ENCODE assay signal across 30 cellular contexts in genomic region chr18:36386150-36386920, GRCh38.
DNase-seq lines count a peak whose midpoint lies in the region; ATAC-seq and TF ChIP-seq lines count a peak whose summit lies in the region.
"Had no signal": no experiment of that assay in that cellular context is flagged by ENCODE, and none has a peak within 500 bp of the region (broad histone marks: within the 10 kb centered on the region; RNA-seq: fewer than 3 reads in every experiment).

No MANE protein-coding gene starts in this region.

- no peaks in the 10 kb centered on the region for H3K9me3 Mint-ChIP-seq in chondrocyte (ENCODE audit: low read depth)
- H3K9me3 Mint-ChIP-seq: activated T-helper 2 cell treated with anti-CD3 and anti-CD28 coated beads, Interferon-gamma antibody, Interleukin-2, Interleukin-4, amounts not matched to agents 10 μg/mL and 5 μg/mL and 100 μg/mL, durations not matched to agents 14 hours and 24 hours and 36 hours; CD4-positive, alpha-beta T cell; GM23338; HFFc6 had no signal

- H3K27ac Mint-ChIP-seq in chondrocyte (ENCODE audit: unreplicated experiment) = peak overlapping the region; percentile 53
- H3K27ac Mint-ChIP-seq: activated CD4-positive, alpha-beta T cell treated with anti-CD3 and anti-CD28 coated beads for 36 hours; activated T-helper 2 cell treated with anti-CD3 and anti-CD28 coated beads, Interferon-gamma antibody, Interleukin-2, Interleukin-4, amounts not matched to agents 10 μg/mL and 5 μg/mL and 100 μg/mL, durations not matched to agents 14 hours and 24 hours and 36 hours; CD4-positive, alpha-beta T cell; GM23338; HFFc6; IgD-negative memory B cell had no signal

- H3K4me1 ChIP-seq in right cardiac atrium (ENCODE audit: control insufficient read depth, insufficient read depth, low read length) (peaks cover 9% of the 10 kb centered on the region), right lobe of liver (no peaks in the 10 kb centered on the region)
- H3K4me1 ChIP-seq: body of pancreas, spleen had no signal

- TF ChIP-seq CTCF in chondrocyte (IDR thresholded peaks at IDR 0.05) (no peak), right lobe of liver (IDR thresholded peaks at IDR 0.05) (no peak)

- H3K27me3 ChIP-seq in right cardiac atrium (ENCODE audit: control insufficient read depth, insufficient read depth) (no peaks in the 10 kb centered on the region), right lobe of liver (no peaks in the 10 kb centered on the region)
- H3K27me3 ChIP-seq: body of pancreas, ovary had no signal

- intact Hi-C loops in right cardiac atrium (cut with DNase I) (no loop called here), Right ventricle myocardium superior (cut with DNase I) (no loop called here), right lobe of liver (cut with DNase I) (no loop called here)

- H3K4me1 Mint-ChIP-seq in chondrocyte (ENCODE audit: low read depth) = peaks cover 10% of the 10 kb centered on the region
- H3K4me1 Mint-ChIP-seq: activated CD4-positive, alpha-beta T cell treated with anti-CD3 and anti-CD28 coated beads for 36 hours had no signal

- H3K9me3 ChIP-seq in right cardiac atrium (ENCODE audit: control insufficient read depth, low read length) (no peaks in the 10 kb centered on the region), right lobe of liver (no peaks in the 10 kb centered on the region)
- H3K9me3 ChIP-seq: body of pancreas, mucosa of descending colon, ovary, spleen had no signal

- WGBS in right cardiac atrium = 86% methylated on average over 10 of the region's 10 CpGs
- 54% methylated on average over 6 of the region's 10 CpGs for WGBS in right lobe of liver (ENCODE audit: insufficient coverage, low coverage, low lambda C conversion rate, missing lambda C conversion rate)

- no peak overlapping the region for H3K4me3 Mint-ChIP-seq in chondrocyte (ENCODE audit: unreplicated experiment)
- H3K4me3 Mint-ChIP-seq: activated CD4-positive, alpha-beta T cell treated with anti-CD3 and anti-CD28 coated beads for 36 hours; CD4-positive, alpha-beta T cell; GM23338; HFFc6; IgD-negative memory B cell had no signal

- H3K4me3 ChIP-seq in right cardiac atrium (ENCODE audit: low read length) = no peak overlapping the region
- no peak overlapping the region for H3K4me3 ChIP-seq in right lobe of liver
- H3K4me3 ChIP-seq: body of pancreas, GM23338, mucosa of descending colon, ovary, spleen had no signal

- no peaks in the 10 kb centered on the region for H3K36me3 ChIP-seq in right lobe of liver
- H3K36me3 ChIP-seq: ovary, spleen had no signal

- DNase-seq in right cardiac atrium (no peak), Right ventricle myocardium superior (no peak), chondrocyte (ENCODE audit: low spot score) (no peak), myocyte (ENCODE audit: low read depth) (peak; percentile 24), right lobe of liver (no peak)
- no peak for DNase-seq in effector CD8-positive, alpha-beta T cell (lab: John Stamatoyannopoulos, UW)
- DNase-seq: activated CD4-positive, alpha-beta T cell treated with anti-CD3 and anti-CD28 coated beads for 36 hours; activated naive CD4-positive, alpha-beta T cell treated with anti-CD3 and anti-CD28 coated beads, Interleukin-2, amount 50 U/mL, for 16 hours; activated T-cell treated with anti-CD3 and anti-CD28 coated beads for 4 hours; body of pancreas; CD4-positive, alpha-beta T cell; DMS79 treated with DMSO at 0.1 percent for 48 hours; HFFc6; mucosa of descending colon; NCI-H1092; NCI-H187; NCI-H524 treated with DMSO at 0.1 percent for 48 hours; ovary; PC-3; retina; spleen; stimulated activated CD4-positive, alpha-beta T cell treated with anti-CD3 and anti-CD28 coated beads, Interleukin-2, amount 100 ng/mL, for 24 hours; stimulated activated naive CD8-positive, alpha-beta T cell treated with anti-CD3 and anti-CD28 coated beads, Interleukin-15, Interleukin-2, amounts not matched to agents 100 U/mL and 50 U/mL, for 24 hours; SW 1271; T-helper 9 cell had no signal

- no peaks in the 10 kb centered on the region for H3K27me3 Mint-ChIP-seq in chondrocyte (ENCODE audit: low read depth)
- H3K27me3 Mint-ChIP-seq: CD4-positive, alpha-beta T cell had no signal

- H3K36me3 Mint-ChIP-seq in chondrocyte (ENCODE audit: low read depth) = no peaks in the 10 kb centered on the region
- H3K36me3 Mint-ChIP-seq: IgD-negative memory B cell had no signal

- no peak for ATAC-seq in right cardiac atrium
- no peak for ATAC-seq in Right ventricle myocardium superior (ENCODE audit: poor library complexity)
- no peak for ATAC-seq in right lobe of liver
- ATAC-seq in GM19023 (IDR thresholded peaks at IDR 0.05; ENCODE audit: unreplicated experiment) = no peak
- ATAC-seq: activated CD4-positive, alpha-beta T cell treated with anti-CD3 and anti-CD28 coated beads for 36 hours; body of pancreas; GM23338; mucosa of descending colon; PC-3; stimulated activated naive CD8-positive, alpha-beta T cell treated with anti-CD3 and anti-CD28 coated beads, Interleukin-15, Interleukin-2, amounts not matched to agents 100 U/mL and 50 U/mL, for 24 hours had no signal

- TF ChIP-seq POLR2A in right lobe of liver (IDR thresholded peaks at IDR 0.05) = no peak

- H3K27ac ChIP-seq in right cardiac atrium (ENCODE audit: low read length) (peak overlapping the region; percentile 54), right lobe of liver (no peak overlapping the region)
- H3K27ac ChIP-seq: body of pancreas, ovary, spleen, VCaP had no signal
